ENCODE assay signal across 8 cellular contexts in the genomic region with DNA sequence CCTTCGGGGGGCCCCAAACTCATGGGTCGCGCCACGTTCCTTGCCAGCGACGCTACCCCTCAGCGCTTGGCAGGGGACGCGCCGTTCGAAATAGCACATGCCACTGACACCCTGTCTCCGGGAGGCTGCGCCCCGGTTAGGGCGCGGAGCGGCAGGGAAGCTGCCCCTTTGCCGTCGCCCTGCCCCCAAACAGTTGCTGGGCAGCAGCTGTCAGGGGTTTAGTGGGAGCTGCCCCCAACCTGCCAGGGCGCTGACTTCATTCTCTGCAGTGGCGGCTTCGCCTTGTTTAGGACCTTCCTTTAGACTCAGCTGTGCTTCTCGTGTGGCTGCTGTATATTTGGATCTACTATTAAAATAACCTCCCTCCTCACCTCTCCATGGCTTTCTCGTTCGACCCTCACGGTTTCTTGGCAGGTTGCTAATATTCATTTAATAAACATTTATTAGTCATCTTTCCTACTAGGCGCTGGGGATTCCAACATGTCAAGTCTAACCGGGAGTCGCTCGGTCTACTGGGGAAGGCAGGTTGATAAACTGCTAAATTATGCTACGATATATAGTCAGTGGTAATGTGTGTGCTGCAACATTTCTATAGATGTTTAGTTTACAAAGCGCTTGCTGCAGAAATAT. TPM values are rescaled to one million over a fixed set of nuclear protein-coding genes. Genes with fewer than 3 reads are reported as not detected.
A peak's percentile ranks its signal among the peaks of the same experiment; 100 is the strongest.
DNase-seq lines count a peak whose midpoint lies in the region; ATAC-seq and TF ChIP-seq lines count a peak whose summit lies in the region.

No MANE protein-coding gene starts in this region.

- peak; percentile 1 for ATAC-seq in GM18505 (IDR thresholded peaks at IDR 0.05; ENCODE audit: unreplicated experiment)
- ATAC-seq in activated CD8-positive, alpha-beta T cell treated with anti-CD3 and anti-CD28 coated beads for 36 hours, result peak; percentile 22
- peak in 1 of 2 donors; percentile 33 for ATAC-seq in natural killer cell treated with Interleukin-12 subunit alpha and Interleukin-12 subunit beta and Interleukin-15 and Interleukin-18, amount 100 ng/mL, for 72 hours

- H3K4me3 ChIP-seq in esophagus (ENCODE audit: low read depth in 1 of 2, low read length in 2 of 2), result peak overlapping the region; percentile 72 to 91

- peaks cover 22% of the 10 kb centered on the region for H3K36me3 Mint-ChIP-seq in activated CD8-positive, alpha-beta T cell treated with anti-CD3 and anti-CD28 coated beads for 36 hours (ENCODE audit: low read depth)
- H3K36me3 Mint-ChIP-seq in natural killer cell treated with Interleukin-12 subunit alpha and Interleukin-12 subunit beta and Interleukin-15 and Interleukin-18, amount 100 ng/mL, for 72 hours, result no peaks in the 10 kb centered on the region

- H3K9me3 Mint-ChIP-seq in activated CD8-positive, alpha-beta T cell treated with anti-CD3 and anti-CD28 coated beads for 36 hours, result no peaks in the 10 kb centered on the region
- no peaks in the 10 kb centered on the region for H3K9me3 Mint-ChIP-seq in natural killer cell treated with Interleukin-12 subunit alpha and Interleukin-12 subunit beta and Interleukin-15 and Interleukin-18, amount 100 ng/mL, for 72 hours

- H3K27ac ChIP-seq in 22Rv1, result peak overlapping the region; percentile 71
- peak overlapping the region; percentile 93 to 95 for H3K27ac ChIP-seq in esophagus (ENCODE audit: low read depth in 2 of 2, low read length in 1 of 2)

- no peaks in the 10 kb centered on the region for H3K9me3 ChIP-seq in esophagus (ENCODE audit: control insufficient read depth in 2 of 2, insufficient read depth in 1 of 2, low read depth in 1 of 2, low read length in 1 of 2)

- in situ Hi-C loops in KBM-7 (cut with MboI; ENCODE audit: low pct_unique_long_range_greater_than_20kb, low sequenced_read_pairs), result no loop called here

- intact Hi-C loops in activated CD8-positive, alpha-beta T cell treated with anti-CD3 and anti-CD28 coated beads for 36 hours (cut with micrococcal nuclease), result loop anchor here (5.0 kb wide), 1 partner anchor 273 kb away; no protein-coding TSS in a partner anchor

- POLR2A ChIA-PET in activated CD8-positive, alpha-beta T cell treated with anti-CD3 and anti-CD28 coated beads for 36 hours (lab: Charles Lee), result interaction anchor here (0.7 to 3.1 kb wide), 14 partner anchors 9 to 447 kb away, joined by 3 to 38 read pairs (median 4); a partner anchor contains a TSS

- CTCF ChIA-PET in activated CD8-positive, alpha-beta T cell treated with anti-CD3 and anti-CD28 coated beads for 36 hours (lab: Charles Lee), result interaction anchor here (0.8 to 7.4 kb wide), 14 partner anchors 9 to 724 kb away, joined by 3 to 88 read pairs (median 4); a partner anchor contains a TSS

- H3K4me1 Mint-ChIP-seq in activated CD8-positive, alpha-beta T cell treated with anti-CD3 and anti-CD28 coated beads for 36 hours (ENCODE audit: low read depth), result peaks cover 76% of the 10 kb centered on the region
- peaks cover 52% of the 10 kb centered on the region in 2 donors for H3K4me1 Mint-ChIP-seq in natural killer cell treated with Interleukin-12 subunit alpha and Interleukin-12 subunit beta and Interleukin-15 and Interleukin-18, amount 100 ng/mL, for 72 hours (ENCODE audit: low read depth in 2 of 2)

- TF ChIP-seq CTCF in 22Rv1 (IDR thresholded peaks at IDR 0.05), result no peak
- TF ChIP-seq CTCF in activated CD8-positive, alpha-beta T cell treated with anti-CD3 and anti-CD28 coated beads for 36 hours (IDR thresholded peaks at IDR 0.05), result no peak

- peak; percentile 34 for DNase-seq in KBM-7
- DNase-seq in activated CD8-positive, alpha-beta T cell treated with anti-CD3 and anti-CD28 coated beads for 36 hours, result peak; percentile 59
- DNase-seq in natural killer cell treated with Interleukin-12 subunit alpha and Interleukin-12 subunit beta and Interleukin-15 and Interleukin-18, amount 100 ng/mL, for 72 hours (ENCODE audit: low spot score), result no peak
- no peak for DNase-seq in islet precursor cell
- DNase-seq in NCI-H128 (lab: John Stamatoyannopoulos, UW; ENCODE audit: unreplicated experiment), result no peak

- H3K4me3 Mint-ChIP-seq in activated CD8-positive, alpha-beta T cell treated with anti-CD3 and anti-CD28 coated beads for 36 hours, result peak overlapping the region; percentile 90
- peak overlapping the region; percentile 97 for H3K4me3 Mint-ChIP-seq in natural killer cell treated with Interleukin-12 subunit alpha and Interleukin-12 subunit beta and Interleukin-15 and Interleukin-18, amount 100 ng/mL, for 72 hours

- H3K27me3 Mint-ChIP-seq in activated CD8-positive, alpha-beta T cell treated with anti-CD3 and anti-CD28 coated beads for 36 hours, result no peaks in the 10 kb centered on the region
- no peaks in the 10 kb centered on the region for H3K27me3 Mint-ChIP-seq in natural killer cell treated with Interleukin-12 subunit alpha and Interleukin-12 subunit beta and Interleukin-15 and Interleukin-18, amount 100 ng/mL, for 72 hours

- peaks cover 7 to 25% of the 10 kb centered on the region in 2 donors for H3K4me1 ChIP-seq in esophagus (ENCODE audit: control insufficient read depth in 2 of 2, insufficient read depth in 2 of 2, low read length in 1 of 2)

- H3K36me3 ChIP-seq in esophagus (ENCODE audit: control insufficient read depth in 2 of 2, insufficient read depth in 2 of 2, low read length in 1 of 2), result peaks cover 0 to 3% of the 10 kb centered on the region in 2 donors

- H3K27me3 ChIP-seq in esophagus (ENCODE audit: control insufficient read depth in 1 of 2, insufficient read depth in 2 of 2, low read length in 2 of 2), result no peaks in the 10 kb centered on the region

- H3K27ac Mint-ChIP-seq in activated CD8-positive, alpha-beta T cell treated with anti-CD3 and anti-CD28 coated beads for 36 hours, result peak overlapping the region; percentile 89
- H3K27ac Mint-ChIP-seq in natural killer cell treated with Interleukin-12 subunit alpha and Interleukin-12 subunit beta and Interleukin-15 and Interleukin-18, amount 100 ng/mL, for 72 hours, result peak overlapping the region; percentile 93

- WGBS in esophagus, 2 donors, result 0% methylated on average over 30 to 32 of the region's 32 CpGs

- TF ChIP-seq POLR2A in GM18505 (IDR thresholded peaks at IDR 0.05; ENCODE audit: borderline replicate concordance, extremely low read depth, insufficient read depth, insufficient read length), result no peak

RNA-seq across cellular contexts. Expression of a gene that starts 0.8 kb away (rescaled TPM):
- total RNA-seq in activated CD8-positive, alpha-beta T cell treated with anti-CD3 and anti-CD28 coated beads for 36 hours, result 100 to 1,000 TPM in 1 of 2 experiments, 10 to 100 TPM in 1; 93.2 to 101 TPM
- polyA plus RNA-seq in esophagus, result 100 to 1,000 TPM in 1 of 2 donors, 10 to 100 TPM in 1; 68.4 to 112 TPM
- 100 to 1,000 TPM in 1 of 2 donors, 10 to 100 TPM in 1; 81.8 to 105 TPM for total RNA-seq in natural killer cell treated with Interleukin-12 subunit alpha and Interleukin-12 subunit beta and Interleukin-15 and Interleukin-18, amount 100 ng/mL, for 72 hours

RNA-seq across cellular contexts. Expression of a gene that starts 8.3 kb away (rescaled TPM):
- 100 to 1,000 TPM; 142 to 150 TPM for total RNA-seq in activated CD8-positive, alpha-beta T cell treated with anti-CD3 and anti-CD28 coated beads for 36 hours
- 10 to 100 TPM; 55.1 to 78.2 TPM for polyA plus RNA-seq in esophagus
- total RNA-seq in natural killer cell treated with Interleukin-12 subunit alpha and Interleukin-12 subunit beta and Interleukin-15 and Interleukin-18, amount 100 ng/mL, for 72 hours, result 100 to 1,000 TPM; 110 to 182 TPM

RNA-seq across cellular contexts. Expression of a gene that starts 9.5 kb away (rescaled TPM):
- total RNA-seq in activated CD8-positive, alpha-beta T cell treated with anti-CD3 and anti-CD28 coated beads for 36 hours, result 1 to 10 TPM; 1.1 to 1.3 TPM
- polyA plus RNA-seq in esophagus, result 10 to 100 TPM in 1 of 2 donors, 1 to 10 TPM in 1; 8.1 to 37.4 TPM
- under 1 TPM in 1 of 2 donors, not detected in 1; 0.10 TPM for total RNA-seq in natural killer cell treated with Interleukin-12 subunit alpha and Interleukin-12 subunit beta and Interleukin-15 and Interleukin-18, amount 100 ng/mL, for 72 hours

RNA-seq across cellular contexts. Expression of a gene that starts 37.2 kb away (rescaled TPM):
- total RNA-seq in activated CD8-positive, alpha-beta T cell treated with anti-CD3 and anti-CD28 coated beads for 36 hours, result 1 to 10 TPM; 3.9 to 4.7 TPM
- polyA plus RNA-seq in esophagus, result 1 to 10 TPM; 6.5 to 9.7 TPM
- 1 to 10 TPM; 1.2 to 5.0 TPM for total RNA-seq in natural killer cell treated with Interleukin-12 subunit alpha and Interleukin-12 subunit beta and Interleukin-15 and Interleukin-18, amount 100 ng/mL, for 72 hours

RNA-seq across cellular contexts. Expression of a gene that starts 47.4 kb away (rescaled TPM):
- total RNA-seq in activated CD8-positive, alpha-beta T cell treated with anti-CD3 and anti-CD28 coated beads for 36 hours, result not detected
- polyA plus RNA-seq in esophagus, result under 1 TPM; 0.06 to 0.08 TPM
- not detected for total RNA-seq in natural killer cell treated with Interleukin-12 subunit alpha and Interleukin-12 subunit beta and Interleukin-15 and Interleukin-18, amount 100 ng/mL, for 72 hours

Comparison
In these comparisons a context has a peak if more than half of its experiments do, and no peak if none do; other contexts are left out.
1. DNase-seq: peak in KBM-7 (single experiment) and activated CD8-positive, alpha-beta T cell treated with anti-CD3 and anti-CD28 coated beads for 36 hours (single experiment); none in natural killer cell treated with Interleukin-12 subunit alpha and Interleukin-12 subunit beta and Interleukin-15 and Interleukin-18, amount 100 ng/mL, for 72 hours (single experiment), islet precursor cell (single experiment) and NCI-H128 (single experiment).